In genomic region chr13:70932511-70932910, GRCh38 we compare ENCODE assay signal across 33 cellular contexts.
"Had no signal": no experiment of that assay in that cellular context is flagged by ENCODE, and none has a peak within 500 bp of the region (broad histone marks: within the 10 kb centered on the region; RNA-seq: fewer than 3 reads in every experiment).

No MANE protein-coding gene starts in this region.

- H3K9me3 ChIP-seq: MG63 had no signal

- DNase-seq: Karpas-422, Kasumi-1, MG63, MM.1S, MV-4-11, NCI-H1048, NCI-H1092, NCI-H1092 treated with DMSO at 0.1 percent for 48 hours, NCI-H1105, NCI-H1105 treated with DMSO at 0.1 percent for 48 hours, NCI-H1417, NCI-H1417 treated with DMSO at 0.1 percent for 48 hours, NCI-H1436, NCI-H1436 treated with DMSO at 0.1 percent for 48 hours, NCI-H146, NCI-H1694, NCI-H1694 treated with DMSO at 0.1 percent for 48 hours, NCI-H187, NCI-H187 treated with DMSO at 0.1 percent for 48 hours, NCI-H1930, NCI-H2029, NCI-H2029 treated with DMSO at 0.1 percent for 48 hours, NCI-H2081, NCI-H2081 treated with DMSO at 0.1 percent for 48 hours, NCI-H2107, NCI-H2171, NCI-H2171 treated with DMSO at 0.1 percent for 48 hours, NCI-H2227 treated with DMSO at 0.1 percent for 48 hours, NCI-H226, NCI-H345, NCI-H446, NCI-H510A, NCI-H510A treated with DMSO at 0.1 percent for 48 hours had no signal

- H3K36me3 ChIP-seq: MG63 had no signal

- H3K4me3 ChIP-seq: MG63 had no signal

- H3K27me3 ChIP-seq: MG63 had no signal
